ENCODE assay signal across 8 cellular contexts in genomic region chr19:49877020-49877878, GRCh38. TPM values are rescaled to one million over a fixed set of nuclear protein-coding genes. Genes with fewer than 3 reads are reported as not detected.
DNase-seq lines count a peak whose midpoint lies in the region; TF ChIP-seq lines count a peak whose summit lies in the region.

AKT1S1 (minus strand) TSS chr19:49877355; CDS start chr19:49873295, 4,060 bp downstream.
TBC1D17 (plus strand) TSS chr19:49877702; CDS start chr19:49877724, 22 bp downstream.

- DNase-seq in GM04503 (ENCODE audit: low read depth) (peak; percentile 99), HFF-Myc (ENCODE audit: extremely low read depth, low read depth) (peak; percentile 100), NAMALWA (ENCODE audit: low spot score) (peak; percentile 100), SK-MEL-5 (ENCODE audit: low read depth, low spot score) (peak; percentile 99), foreskin melanocyte (peak; percentile 100)
- peak; percentile 99 for DNase-seq in activated naive CD4-positive, alpha-beta T cell treated with Interleukin-2 at 50 U/mL for 16 hours

- H2AFZ ChIP-seq in neuron (ENCODE audit: low read depth, low read length) = peak within 1 kb of the TSS; percentile 60

- H3K9me3 ChIP-seq in neuron (ENCODE audit: low read length) = no peaks in the 10 kb centered on the region
- no peaks in the 10 kb centered on the region for H3K9me3 ChIP-seq in subcutaneous abdominal adipose tissue (ENCODE audit: control insufficient read depth in 5 of 5, low read length in 5 of 5)

- in situ Hi-C loops in SK-MEL-5 (cut with HindIII; ENCODE audit: low pct_unique_long_range_greater_than_20kb, low sequenced_read_pairs) = no loop called here

- peak within 1 kb of the TSS; percentile 91 for H3K4me3 ChIP-seq in HFF-Myc (replicated peaks; ENCODE audit: low read depth, low read length)
- peak within 1 kb of the TSS; percentile 80 for H3K4me3 ChIP-seq in neuron (ENCODE audit: low read length)
- H3K4me3 ChIP-seq in subcutaneous abdominal adipose tissue (ENCODE audit: low read depth in 1 of 5, low read length in 5 of 5) = peak within 1 kb of the TSS; percentile 86 to 100 (median 98)

- peaks cover 27% of the 10 kb centered on the region for H3K36me3 ChIP-seq in neuron (ENCODE audit: insufficient read depth, low read length)
- peaks cover 0 to 52% (median 36%) of the 10 kb centered on the region in 5 donors for H3K36me3 ChIP-seq in subcutaneous abdominal adipose tissue (ENCODE audit: control insufficient read depth in 5 of 5, insufficient read depth in 5 of 5, low read length in 5 of 5)

- H3K4me1 ChIP-seq in neuron (ENCODE audit: insufficient read depth, low read length) (peaks cover 16% of the 10 kb centered on the region), subcutaneous abdominal adipose tissue (ENCODE audit: control insufficient read depth in 5 of 5, insufficient read depth in 5 of 5, low read length in 5 of 5) (peaks cover 3 to 36% (median 28%) of the 10 kb centered on the region in 5 donors)

- H3K9ac ChIP-seq in subcutaneous abdominal adipose tissue (ENCODE audit: low read length in 5 of 5) = peak within 1 kb of the TSS; percentile 92 to 100 (median 97)

- H3K27ac ChIP-seq in subcutaneous abdominal adipose tissue (ENCODE audit: low read depth, low read length) = peak within 1 kb of the TSS; percentile 99

- H3K27me3 ChIP-seq in neuron (ENCODE audit: insufficient read depth, low read length) (no peaks in the 10 kb centered on the region), subcutaneous abdominal adipose tissue (ENCODE audit: control insufficient read depth in 5 of 5, insufficient read depth in 4 of 5, low read length in 5 of 5) (no peaks in the 10 kb centered on the region)

- TF ChIP-seq CTCF in HFF-Myc (IDR thresholded peaks at IDR 0.05; ENCODE audit: low read depth, low read length, missing control alignments) = no peak

RNA-seq across cellular contexts. Expression of gene AKT1S1, which starts in this region (rescaled TPM):
- 6.2 and 6.4 TPM in 2 replicates for total RNA-seq in SK-MEL-5 (2014; rRNA removed; shearing (Covaris generic))
- 78.8 and 85.0 TPM in 2 replicates for polyA plus RNA-seq in SK-MEL-5 (2015; cell fraction: cytosol; rRNA removed)
- polyA plus RNA-seq in SK-MEL-5 (2015; cell fraction: nucleus; rRNA removed) = 59.7 and 65.1 TPM in 2 replicates

RNA-seq across cellular contexts. Expression of gene TBC1D17, which starts in this region (rescaled TPM):
- total RNA-seq in SK-MEL-5 (2014; rRNA removed; shearing (Covaris generic)) = 3.5 and 5.6 TPM in 2 replicates
- 25.7 and 33.0 TPM in 2 replicates for polyA plus RNA-seq in SK-MEL-5 (2015; cell fraction: cytosol; rRNA removed)
- 44.2 and 49.3 TPM in 2 replicates for polyA plus RNA-seq in SK-MEL-5 (2015; cell fraction: nucleus; rRNA removed)

Comparison
In these comparisons a context has a peak if more than half of its experiments do, and no peak if none do; other contexts are left out.
1. Peak in every context shown above with its lines: DNase-seq, H3K4me3 ChIP-seq and H3K27ac ChIP-seq.